14 cellular contexts compared by ENCODE assay signal in the genomic region with DNA sequence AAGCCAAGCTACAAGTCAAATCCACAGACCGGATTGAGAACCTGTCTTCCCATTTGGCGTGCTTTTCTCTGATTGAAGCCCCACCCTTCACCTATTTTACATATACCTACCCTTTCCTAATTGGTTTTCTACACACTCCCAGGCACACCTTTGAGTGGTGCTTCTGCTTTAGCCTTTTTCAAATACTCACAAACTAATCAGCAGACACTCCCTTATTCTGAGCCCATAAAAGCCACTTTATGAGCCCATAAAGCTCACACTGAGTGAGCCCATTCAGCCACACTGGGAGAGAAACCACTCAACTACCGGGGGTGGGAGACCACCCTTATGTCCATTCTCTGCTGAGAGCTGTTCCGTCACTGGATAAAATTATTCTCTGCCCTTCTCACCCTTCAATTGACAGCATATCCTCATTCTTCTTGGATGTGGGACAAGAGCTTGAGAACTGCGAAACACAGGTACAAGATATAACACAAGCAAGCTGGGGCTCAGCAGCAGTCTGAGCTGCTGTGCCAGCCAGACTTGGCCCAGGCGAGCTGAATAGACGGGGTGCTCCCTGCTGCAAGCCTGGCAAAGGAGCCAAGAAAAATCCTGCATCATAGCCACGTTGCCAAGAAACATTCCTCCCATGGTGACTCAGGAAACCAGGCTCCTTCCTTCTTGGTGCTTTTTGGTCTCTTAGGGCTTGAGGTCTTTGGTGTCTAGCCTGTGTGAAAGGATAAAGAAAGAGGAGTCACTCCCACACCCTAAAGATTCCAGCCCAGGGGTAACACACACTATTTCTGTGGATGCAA.
A peak's percentile ranks its signal among the peaks of the same experiment; 100 is the strongest.
DNase-seq lines count a peak whose midpoint lies in the region; ATAC-seq and TF ChIP-seq lines count a peak whose summit lies in the region.
"Had no signal": no experiment of that assay in that cellular context is flagged by ENCODE, and none has a peak within 500 bp of the region (broad histone marks: within the 10 kb centered on the region; RNA-seq: fewer than 3 reads in every experiment).

No MANE protein-coding gene starts in this region.

- DNase-seq in MG63 (peak; percentile 97), chondrocyte (ENCODE audit: low spot score) (no peak), iris pigment epithelial cell (ENCODE audit: low read depth) (peak; percentile 15), tibial artery (peak; percentile 67 to 94), upper lobe of left lung (no peak), heart right ventricle (no peak), omental fat pad (ENCODE audit: low spot score) (no peak)
- DNase-seq: activated naive CD8-positive, alpha-beta T cell treated with anti-CD3 and anti-CD28 coated beads for 36 hours; activated T-cell treated with anti-CD3 and anti-CD28 coated beads, Interleukin-2, amount 50 U/mL, for 24 hours; CD4-positive, CD25-positive, alpha-beta regulatory T cell; cortex of kidney; NCI-H2081 treated with DMSO at 0.1 percent for 48 hours; T-helper 17 cell had no signal

- peaks cover 9% of the 10 kb centered on the region for H3K9me3 ChIP-seq in MG63
- H3K9me3 ChIP-seq in tibial artery, result no peaks in the 10 kb centered on the region
- H3K9me3 ChIP-seq in upper lobe of left lung, result peaks cover 0 to 9% (median 5%) of the 10 kb centered on the region in 4 donors
- H3K9me3 ChIP-seq in heart right ventricle, result peaks cover 0 to 23% (median 11%) of the 10 kb centered on the region in 11 donors

- WGBS in upper lobe of left lung, 2 donors, result 90 to 93% methylated on average over 7 to 8 of the region's 8 CpGs
- WGBS in heart right ventricle, 2 donors, result 91 to 93% methylated on average over 8 of the region's 8 CpGs

- H3K4me1 Mint-ChIP-seq in chondrocyte (ENCODE audit: low read depth), result peaks cover 53% of the 10 kb centered on the region
- H3K4me1 Mint-ChIP-seq: activated naive CD8-positive, alpha-beta T cell treated with anti-CD3 and anti-CD28 coated beads for 36 hours; CD4-positive, CD25-positive, alpha-beta regulatory T cell; T-helper 17 cell had no signal

- H3K27ac ChIP-seq in tibial artery (peak overlapping the region; percentile 86 to 89), upper lobe of left lung (no peak overlapping the region), heart right ventricle (no peak overlapping the region)
- H3K27ac ChIP-seq: parathyroid adenoma had no signal

- H3K27me3 Mint-ChIP-seq in chondrocyte (ENCODE audit: low read depth), result no peaks in the 10 kb centered on the region

- intact Hi-C loops in tibial artery (cut with DNase I; ENCODE audit: low total_unique reads), result loop anchor here (10.0 kb wide), 1 partner anchor 1494 kb away; a partner anchor contains a TSS
- intact Hi-C loops in heart right ventricle (cut with DNase I), result loop anchor here in 4 of 10 donors (5.0 to 10.0 kb wide), 5 partner anchors 139 to 294 kb away; no protein-coding TSS in a partner anchor

- no peaks in the 10 kb centered on the region for H3K9me3 Mint-ChIP-seq in chondrocyte (ENCODE audit: low read depth)
- H3K9me3 Mint-ChIP-seq: activated naive CD8-positive, alpha-beta T cell treated with anti-CD3 and anti-CD28 coated beads for 36 hours had no signal

- H3K27me3 ChIP-seq in MG63, result no peaks in the 10 kb centered on the region
- H3K27me3 ChIP-seq in tibial artery, result no peaks in the 10 kb centered on the region
- no peaks in the 10 kb centered on the region for H3K27me3 ChIP-seq in upper lobe of left lung
- H3K27me3 ChIP-seq in heart right ventricle, result peaks cover 0 to 25% (median 8%) of the 10 kb centered on the region in 7 donors

- H3K4me1 ChIP-seq in tibial artery (peaks cover 0 to 57% (median 32%) of the 10 kb centered on the region in 4 donors), upper lobe of left lung (peaks cover 4 to 13% (median 11%) of the 10 kb centered on the region in 4 donors), heart right ventricle (peaks cover 0 to 33% (median 8%) of the 10 kb centered on the region in 9 donors)
- H3K4me1 ChIP-seq: parathyroid adenoma had no signal

- H3K4me3 Mint-ChIP-seq in chondrocyte (ENCODE audit: unreplicated experiment), result peak overlapping the region; percentile 31
- H3K4me3 Mint-ChIP-seq: activated naive CD8-positive, alpha-beta T cell treated with anti-CD3 and anti-CD28 coated beads for 36 hours; activated T-cell treated with anti-CD3 and anti-CD28 coated beads, Interleukin-2, amount 50 U/mL, for 24 hours; CD4-positive, CD25-positive, alpha-beta regulatory T cell; T-helper 17 cell had no signal

- no peaks in the 10 kb centered on the region for H3K36me3 ChIP-seq in MG63
- no peaks in the 10 kb centered on the region for H3K36me3 ChIP-seq in tibial artery
- H3K36me3 ChIP-seq in upper lobe of left lung, result no peaks in the 10 kb centered on the region
- H3K36me3 ChIP-seq in heart right ventricle, result no peaks in the 10 kb centered on the region

- no peak overlapping the region for H3K4me3 ChIP-seq in MG63
- no peak overlapping the region for H3K4me3 ChIP-seq in tibial artery
- H3K4me3 ChIP-seq in upper lobe of left lung, result no peak overlapping the region
- H3K4me3 ChIP-seq in heart right ventricle, result no peak overlapping the region

- no peak for TF ChIP-seq POLR2A in upper lobe of left lung (IDR thresholded peaks at IDR 0.05)

- TF ChIP-seq CTCF in chondrocyte (IDR thresholded peaks at IDR 0.05), result no peak
- no peak for TF ChIP-seq CTCF in tibial artery (IDR thresholded peaks at IDR 0.05)
- no peak for TF ChIP-seq CTCF in upper lobe of left lung (IDR thresholded peaks at IDR 0.05)
- TF ChIP-seq CTCF in heart right ventricle (IDR thresholded peaks at IDR 0.05), result no peak
- no peak for TF ChIP-seq CTCF in omental fat pad (IDR thresholded peaks at IDR 0.05)

- ATAC-seq in upper lobe of left lung (ENCODE audit: low FRiP score in 2 of 2) (no peak), heart right ventricle (no peak), omental fat pad (ENCODE audit: low FRiP score) (no peak)
- ATAC-seq: T-helper 17 cell had no signal

- H3K27ac Mint-ChIP-seq in chondrocyte (ENCODE audit: unreplicated experiment), result peak overlapping the region; percentile 95
- H3K27ac Mint-ChIP-seq: activated naive CD8-positive, alpha-beta T cell treated with anti-CD3 and anti-CD28 coated beads for 36 hours; activated T-cell treated with anti-CD3 and anti-CD28 coated beads, Interleukin-2, amount 50 U/mL, for 24 hours; CD4-positive, CD25-positive, alpha-beta regulatory T cell; T-helper 17 cell had no signal

- no peaks in the 10 kb centered on the region for H3K36me3 Mint-ChIP-seq in chondrocyte (ENCODE audit: low read depth)
- H3K36me3 Mint-ChIP-seq: activated naive CD8-positive, alpha-beta T cell treated with anti-CD3 and anti-CD28 coated beads for 36 hours; CD4-positive, CD25-positive, alpha-beta regulatory T cell had no signal

- TF ChIP-seq EP300 in upper lobe of left lung (IDR thresholded peaks at IDR 0.05), result no peak

Comparison
In these comparisons a context has a peak if more than half of its experiments do, and no peak if none do; other contexts are left out.
1. DNase-seq: peak in MG63 (single experiment), iris pigment epithelial cell (single experiment) and tibial artery (2 of 2); none in chondrocyte (single experiment), upper lobe of left lung (0 of 2), heart right ventricle (0 of 2) and omental fat pad (single experiment).
2. H3K27ac ChIP-seq: peak in tibial artery (2 of 2); none in upper lobe of left lung (0 of 4) and heart right ventricle (0 of 10).